Comparison of ENCODE assay signal across 26 cellular contexts in the genomic region with DNA sequence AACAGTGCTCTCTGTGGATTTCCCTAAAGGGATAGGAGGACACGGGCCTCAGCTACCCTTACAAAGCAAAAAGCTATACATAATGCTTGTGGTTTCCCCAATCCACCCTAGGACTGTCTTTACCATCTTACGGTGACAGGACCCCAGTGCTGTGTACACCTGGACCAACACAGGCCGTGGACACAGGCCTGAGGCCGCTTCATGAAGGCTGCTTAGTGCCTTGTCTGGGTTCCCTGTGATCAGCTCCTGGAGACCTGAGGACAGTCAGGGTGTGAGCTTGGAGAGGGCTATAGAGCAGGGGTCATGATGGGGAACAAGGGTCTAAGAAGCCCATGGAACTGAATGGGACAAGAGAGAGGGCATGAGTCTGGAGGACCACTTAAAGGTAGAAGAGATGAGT.
"Had no signal": no experiment of that assay in that cellular context is flagged by ENCODE, and none has a peak within 500 bp of the region (broad histone marks: within the 10 kb centered on the region; RNA-seq: fewer than 3 reads in every experiment).

No MANE protein-coding gene starts in this region.

- H3K27me3 ChIP-seq: ascending aorta, brain microvascular endothelial cell, ovary, sigmoid colon, suprapubic skin, tibial artery had no signal

- DNase-seq: activated B cell treated with CpG ODN at 0.5 μM for 24 hours; activated CD8-positive, alpha-beta T cell treated with anti-CD3 and anti-CD28 coated beads for 36 hours; activated effector memory CD4-positive, alpha-beta T cell treated with Interleukin-2 at 50 U/mL for 16 hours; activated naive CD4-positive, alpha-beta T cell treated with Interleukin-2 at 50 U/mL for 16 hours; activated naive CD8-positive, alpha-beta T cell treated with anti-CD3 and anti-CD28 coated beads, Interleukin-2, amount 10 ng/mL, durations not matched to agents 7 days and 5 days; activated T-cell treated with anti-CD3 and anti-CD28 coated beads, Interleukin-2, amount 50 U/mL, for 48 hours; brain microvascular endothelial cell; cortex of kidney; foreskin fibroblast; head of caudate nucleus; hypothalamus; immature natural killer cell; kidney; midbrain; naive thymus-derived CD4-positive, alpha-beta T cell; ovary; psoas muscle; sigmoid colon; SK-N-SH; small intestine; stimulated activated CD4-positive, alpha-beta T cell treated with anti-CD3 and anti-CD28 coated beads, Interleukin-4, amount 100 ng/mL, for 24 hours; stimulated activated naive CD4-positive, alpha-beta T cell; SW 1271 had no signal

- H3K27me3 Mint-ChIP-seq: activated B cell treated with CpG ODN at 0.5 μM for 24 hours; activated CD8-positive, alpha-beta T cell treated with anti-CD3 and anti-CD28 coated beads for 36 hours; activated naive CD8-positive, alpha-beta T cell treated with anti-CD3 and anti-CD28 coated beads, Interleukin-2, amount 10 ng/mL, durations not matched to agents 7 days and 5 days had no signal

- H3K9me3 Mint-ChIP-seq: activated B cell treated with CpG ODN at 0.5 μM for 24 hours; activated CD8-positive, alpha-beta T cell treated with anti-CD3 and anti-CD28 coated beads for 36 hours; activated naive CD8-positive, alpha-beta T cell treated with anti-CD3 and anti-CD28 coated beads, Interleukin-2, amount 10 ng/mL, durations not matched to agents 7 days and 5 days; immature natural killer cell had no signal

- ATAC-seq: activated CD8-positive, alpha-beta T cell treated with anti-CD3 and anti-CD28 coated beads for 36 hours; naive thymus-derived CD4-positive, alpha-beta T cell; psoas muscle had no signal

- H3K4me3 Mint-ChIP-seq: activated B cell treated with CpG ODN at 0.5 μM for 24 hours; activated CD8-positive, alpha-beta T cell treated with anti-CD3 and anti-CD28 coated beads for 36 hours had no signal

- H3K4me2 ChIP-seq: SK-N-SH had no signal

- H3K9me3 ChIP-seq: ascending aorta, ovary, psoas muscle, sigmoid colon, SK-N-SH, suprapubic skin, tibial artery had no signal

- H3K9ac ChIP-seq: SK-N-SH had no signal

- H3K4me3 ChIP-seq: ascending aorta, ovary, psoas muscle, sigmoid colon, suprapubic skin, tibial artery had no signal

- H3K36me3 ChIP-seq: ascending aorta, brain microvascular endothelial cell, ovary, sigmoid colon, suprapubic skin had no signal

- H3K27ac ChIP-seq: ascending aorta, brain microvascular endothelial cell, ovary, psoas muscle, sigmoid colon, suprapubic skin, tibial artery had no signal

- H3K27ac Mint-ChIP-seq: activated B cell treated with CpG ODN at 0.5 μM for 24 hours; activated CD8-positive, alpha-beta T cell treated with anti-CD3 and anti-CD28 coated beads for 36 hours; activated naive CD8-positive, alpha-beta T cell treated with anti-CD3 and anti-CD28 coated beads, Interleukin-2, amount 10 ng/mL, durations not matched to agents 7 days and 5 days had no signal
